Comparison of ENCODE assay signal across 23 cellular contexts in genomic region chr13:102198418-102199322, GRCh38.
DNase-seq lines count a peak whose midpoint lies in the region; ATAC-seq and TF ChIP-seq lines count a peak whose summit lies in the region.
"Had no signal": no experiment of that assay in that cellular context is flagged by ENCODE, and none has a peak within 500 bp of the region (broad histone marks: within the 10 kb centered on the region; RNA-seq: fewer than 3 reads in every experiment).

No MANE protein-coding gene starts in this region.

- in situ Hi-C loops in astrocyte of the spinal cord (cut with HindIII; ENCODE audit: low sequenced_read_pairs): no loop called here

- DNase-seq in A172 (ENCODE audit: low spot score) (peak; percentile 32), NCI-H1105 (lab: John Stamatoyannopoulos, UW) (peak; percentile 35), astrocyte of the spinal cord (ENCODE audit: low read depth, low spot score) (peak; percentile 35), foreskin fibroblast (peak; percentile 35 to 69), NCI-H774 (lab: John Stamatoyannopoulos, UW) (no peak), NCI-H345 (lab: John Stamatoyannopoulos, UW) (no peak)
- DNase-seq: activated CD4-positive, alpha-beta T cell treated with anti-CD3 and anti-CD28 coated beads, Interleukin-2, amount 10 ng/mL, durations not matched to agents 7 days and 5 days; activated CD8-positive, alpha-beta memory T cell treated with anti-CD3 and anti-CD28 coated beads, Interleukin-2, amount 10 ng/mL, durations not matched to agents 7 days and 5 days; effector memory CD4-positive, alpha-beta T cell; EL; esophagus squamous epithelium; heart left ventricle; midbrain; natural killer cell; NCI-H1694; NCI-H2171; NCI-H524 treated with DMSO at 0.1 percent for 48 hours; SIG-M5 had no signal

- ATAC-seq in HG03432 (IDR thresholded peaks at IDR 0.05; ENCODE audit: unreplicated experiment) (no peak), GM18867 (IDR thresholded peaks at IDR 0.05; ENCODE audit: unreplicated experiment) (no peak)
- ATAC-seq: activated CD8-positive, alpha-beta memory T cell treated with anti-CD3 and anti-CD28 coated beads, Interleukin-2, amount 10 ng/mL, durations not matched to agents 7 days and 5 days; activated naive CD4-positive, alpha-beta T cell treated with anti-CD3 and anti-CD28 coated beads, Interleukin-2, amount 50 U/mL, for 72 hours; natural killer cell; sciatic nerve had no signal

- TF ChIP-seq CTCF in astrocyte of the spinal cord (IDR thresholded peaks at IDR 0.05; ENCODE audit: low read depth, low read length) (no peak), foreskin fibroblast (IDR thresholded peaks at IDR 0.05; ENCODE audit: low read depth, low read length) (no peak)

- H3K4me3 ChIP-seq in astrocyte of the spinal cord (ENCODE audit: low read depth, low read length): no peak overlapping the region
- no peak overlapping the region for H3K4me3 ChIP-seq in foreskin fibroblast (ENCODE audit: low read depth in 1 of 2, low read length in 2 of 2)
- H3K4me3 ChIP-seq: esophagus squamous epithelium, heart left ventricle, vagina had no signal

Comparison
In these comparisons a context has a peak if more than half of its experiments do, and no peak if none do; other contexts are left out.
1. DNase-seq: peak in A172 (single experiment), NCI-H1105 (single experiment), astrocyte of the spinal cord (single experiment) and foreskin fibroblast (2 of 2); none in NCI-H774 (single experiment) and NCI-H345 (single experiment).